2 cellular contexts compared by ENCODE assay signal in the genomic region with DNA sequence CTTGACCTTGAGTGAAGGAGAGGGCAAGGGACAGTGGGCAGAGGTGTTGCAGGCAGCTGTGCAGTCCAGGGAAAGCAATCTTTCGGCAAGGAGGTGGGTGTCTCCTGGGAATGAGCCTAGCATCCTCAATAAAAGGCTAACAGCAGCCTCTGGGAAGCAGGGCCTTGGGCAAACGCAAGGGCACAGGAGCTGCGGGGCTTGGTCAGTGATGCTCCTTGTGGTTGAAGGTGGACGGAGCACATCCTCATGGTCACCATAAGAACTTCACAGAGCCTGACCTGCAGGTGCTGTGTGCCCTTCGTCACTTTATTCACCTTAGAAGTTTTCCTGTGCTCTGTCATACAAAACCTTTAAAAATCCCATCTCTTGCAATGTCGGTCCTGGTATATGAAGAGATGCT.
TF ChIP-seq lines count a peak whose summit lies in the region.

No MANE protein-coding gene starts in this region.

TF ChIP-seq in GM23338, 12 proteins besides CTCF, POLR2A, EP300 and RAD21:
- TF ChIP-seq POLR2AphosphoS5 (IDR thresholded peaks at IDR 0.05; ENCODE audit: low read depth) (no peak), NANOG (IDR thresholded peaks at IDR 0.05; ENCODE audit: borderline replicate concordance) (no peak), EZH2 (IDR thresholded peaks at IDR 0.05; ENCODE audit: low read depth, unreplicated experiment) (no peak), JUNB (IDR thresholded peaks at IDR 0.05; ENCODE audit: unreplicated experiment) (no peak), REST (IDR thresholded peaks at IDR 0.05; ENCODE audit: unreplicated experiment) (no peak), ZNF462 (CRISPR knock-in tag; IDR thresholded peaks at IDR 0.05) (no peak), ZNF114 (CRISPR knock-in tag; IDR thresholded peaks at IDR 0.05) (no peak), STAT1 (IDR thresholded peaks at IDR 0.05; ENCODE audit: unreplicated experiment) (no peak)
- TF ChIP-seq, protein P1, sequence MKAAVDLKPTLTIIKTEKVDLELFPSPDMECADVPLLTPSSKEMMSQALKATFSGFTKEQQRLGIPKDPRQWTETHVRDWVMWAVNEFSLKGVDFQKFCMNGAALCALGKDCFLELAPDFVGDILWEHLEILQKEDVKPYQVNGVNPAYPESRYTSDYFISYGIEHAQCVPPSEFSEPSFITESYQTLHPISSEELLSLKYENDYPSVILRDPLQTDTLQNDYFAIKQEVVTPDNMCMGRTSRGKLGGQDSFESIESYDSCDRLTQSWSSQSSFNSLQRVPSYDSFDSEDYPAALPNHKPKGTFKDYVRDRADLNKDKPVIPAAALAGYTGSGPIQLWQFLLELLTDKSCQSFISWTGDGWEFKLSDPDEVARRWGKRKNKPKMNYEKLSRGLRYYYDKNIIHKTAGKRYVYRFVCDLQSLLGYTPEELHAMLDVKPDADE (IDR thresholded peaks at IDR 0.05) = no peak

TF ChIP-seq in H1, 55 proteins besides CTCF, POLR2A, EP300 and RAD21:
- TF ChIP-seq NRF1 (IDR thresholded peaks at IDR 0.05; ENCODE audit: low read depth, low read length) (no peak), SIRT6 (IDR thresholded peaks at IDR 0.05; ENCODE audit: low read length) (no peak), HDAC2 (IDR thresholded peaks at IDR 0.05; ENCODE audit: borderline replicate concordance in 1 of 2, low read depth in 2 of 2, low read length in 2 of 2) (no peak), ZNF274 (IDR thresholded peaks at IDR 0.05; ENCODE audit: borderline replicate concordance, extremely low read depth, low read length) (no peak), MAX (IDR thresholded peaks at IDR 0.05) (no peak), CTBP2 (IDR thresholded peaks at IDR 0.05; ENCODE audit: borderline replicate concordance, insufficient read depth, insufficient read length, low read length) (no peak), RFX5 (IDR thresholded peaks at IDR 0.05; ENCODE audit: borderline replicate concordance, low read depth, low read length) (no peak), RNF2 (IDR thresholded peaks at IDR 0.05; ENCODE audit: borderline replicate concordance, low read depth, low read length, missing control alignments, poor library complexity, severe bottlenecking) (no peak), PHF8 (conservative IDR thresholded peaks at IDR 0.05; ENCODE audit: low read depth, low read length) (no peak)
- TF ChIP-seq, protein P2, sequence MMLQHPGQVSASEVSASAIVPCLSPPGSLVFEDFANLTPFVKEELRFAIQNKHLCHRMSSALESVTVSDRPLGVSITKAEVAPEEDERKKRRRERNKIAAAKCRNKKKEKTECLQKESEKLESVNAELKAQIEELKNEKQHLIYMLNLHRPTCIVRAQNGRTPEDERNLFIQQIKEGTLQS (IDR thresholded peaks at IDR 0.05; ENCODE audit: insufficient read depth, low read depth, low read length) = no peak
TF ChIP-seq in H1: peak in this region for 0.
